Comparison of ENCODE assay signal across 22 cellular contexts in genomic region chr4:79598214-79598613, GRCh38.
A peak's percentile ranks its signal among the peaks of the same experiment; 100 is the strongest.
DNase-seq lines count a peak whose midpoint lies in the region; ATAC-seq and TF ChIP-seq lines count a peak whose summit lies in the region.
"Had no signal": no experiment of that assay in that cellular context is flagged by ENCODE, and none has a peak within 500 bp of the region (broad histone marks: within the 10 kb centered on the region; RNA-seq: fewer than 3 reads in every experiment).

No MANE protein-coding gene starts in this region.

- peak overlapping the region; percentile 64 for H3K27ac ChIP-seq in left ventricle myocardium inferior (replicated peaks)
- H3K27ac ChIP-seq in right cardiac atrium (ENCODE audit: low read length): no peak overlapping the region
- H3K27ac ChIP-seq in gastroesophageal sphincter: peak overlapping the region; percentile 84 to 99 (median 88)
- H3K27ac ChIP-seq: C4-2B, KMS-11 had no signal

- no peaks in the 10 kb centered on the region for H3K9me3 ChIP-seq in left ventricle myocardium inferior (replicated peaks)
- no peaks in the 10 kb centered on the region for H3K9me3 ChIP-seq in right cardiac atrium (ENCODE audit: control insufficient read depth, low read length)
- H3K9me3 ChIP-seq in gastroesophageal sphincter: no peaks in the 10 kb centered on the region
- H3K9me3 ChIP-seq: HAP-1 had no signal

- no peak overlapping the region for H3K4me3 Mint-ChIP-seq in stimulated activated memory B cell treated with anti-CD40 and anti-IgM and Interleukin-4, amounts not matched to agents 10 μg/mL and 1 μg/mL and 100 μg/mL, for 72 hours
- H3K4me3 Mint-ChIP-seq: GM23338 had no signal

- TF ChIP-seq CTCF in left ventricle myocardium inferior (IDR thresholded peaks at IDR 0.05; ENCODE audit: borderline replicate concordance) (no peak), gastroesophageal sphincter (IDR thresholded peaks at IDR 0.05) (no peak)

- ATAC-seq in right cardiac atrium: no peak
- ATAC-seq in gastroesophageal sphincter: no peak
- peak; percentile 56 for ATAC-seq in stimulated activated memory B cell treated with anti-CD40 and anti-IgM and Interleukin-4, amounts not matched to agents 10 μg/mL and 1 μg/mL and 100 μg/mL, for 72 hours
- no peak for ATAC-seq in GM19463 (IDR thresholded peaks at IDR 0.05; ENCODE audit: unreplicated experiment)
- ATAC-seq in GM21447 (IDR thresholded peaks at IDR 0.05; ENCODE audit: unreplicated experiment): no peak
- ATAC-seq: GM23338, Panc1, SK-N-SH treated with all-trans-retinoic acid at 6 μM for 48 hours had no signal

- TF ChIP-seq POLR2A in gastroesophageal sphincter (IDR thresholded peaks at IDR 0.05): no peak

- H3K27me3 ChIP-seq in left ventricle myocardium inferior (ENCODE audit: low read depth): no peaks in the 10 kb centered on the region
- H3K27me3 ChIP-seq in right cardiac atrium (ENCODE audit: control insufficient read depth, insufficient read depth): no peaks in the 10 kb centered on the region
- H3K27me3 ChIP-seq in gastroesophageal sphincter: no peaks in the 10 kb centered on the region

- H3K4me1 Mint-ChIP-seq in stimulated activated memory B cell treated with anti-CD40 and anti-IgM and Interleukin-4, amounts not matched to agents 10 μg/mL and 1 μg/mL and 100 μg/mL, for 72 hours: peaks cover 50% of the 10 kb centered on the region
- H3K4me1 Mint-ChIP-seq: GM23338 had no signal

- H3K9me3 Mint-ChIP-seq in stimulated activated memory B cell treated with anti-CD40 and anti-IgM and Interleukin-4, amounts not matched to agents 10 μg/mL and 1 μg/mL and 100 μg/mL, for 72 hours: peaks cover 15% of the 10 kb centered on the region
- H3K9me3 Mint-ChIP-seq: GM23338 had no signal

- TF ChIP-seq EP300 in gastroesophageal sphincter (IDR thresholded peaks at IDR 0.05): no peak

- no peaks in the 10 kb centered on the region for H3K27me3 Mint-ChIP-seq in stimulated activated memory B cell treated with anti-CD40 and anti-IgM and Interleukin-4, amounts not matched to agents 10 μg/mL and 1 μg/mL and 100 μg/mL, for 72 hours

- H3K4me1 ChIP-seq in left ventricle myocardium inferior: peaks cover 16% of the 10 kb centered on the region
- H3K4me1 ChIP-seq in right cardiac atrium (ENCODE audit: control insufficient read depth, insufficient read depth, low read length): no peaks in the 10 kb centered on the region
- peaks cover 5 to 38% (median 9%) of the 10 kb centered on the region in 3 donors for H3K4me1 ChIP-seq in gastroesophageal sphincter
- H3K4me1 ChIP-seq: HAP-1 had no signal

- WGBS in right cardiac atrium: 93% methylated on average over 2 of the region's 2 CpGs
- 87 to 97% methylated on average over 2 of the region's 2 CpGs for WGBS in gastroesophageal sphincter (ENCODE audit: low coverage in 1 of 2), 2 donors

- peaks cover 17% of the 10 kb centered on the region for H3K36me3 Mint-ChIP-seq in stimulated activated memory B cell treated with anti-CD40 and anti-IgM and Interleukin-4, amounts not matched to agents 10 μg/mL and 1 μg/mL and 100 μg/mL, for 72 hours

- H3K4me3 ChIP-seq in left ventricle myocardium inferior (no peak overlapping the region), right cardiac atrium (ENCODE audit: low read length) (no peak overlapping the region), gastroesophageal sphincter (no peak overlapping the region)
- H3K4me3 ChIP-seq: GM23338, HAP-1 had no signal

- no peak for DNase-seq in left ventricle myocardium inferior
- no peak for DNase-seq in right cardiac atrium
- no peak for DNase-seq in NCI-H1092 (lab: John Stamatoyannopoulos, UW)
- no peak for DNase-seq in hypothalamus (lab: John Stamatoyannopoulos, UW)
- DNase-seq: AML-193, DMS79, NCI-H1105, NCI-H2081, NCI-H2171, NCI-H345, NCI-H774, SIG-M5 had no signal

- H3K36me3 ChIP-seq in left ventricle myocardium inferior (no peaks in the 10 kb centered on the region), gastroesophageal sphincter (no peaks in the 10 kb centered on the region)
- H3K36me3 ChIP-seq: HAP-1 had no signal

- peak overlapping the region; percentile 62 for H3K27ac Mint-ChIP-seq in stimulated activated memory B cell treated with anti-CD40 and anti-IgM and Interleukin-4, amounts not matched to agents 10 μg/mL and 1 μg/mL and 100 μg/mL, for 72 hours
- H3K27ac Mint-ChIP-seq: GM23338 had no signal

- intact Hi-C loops in left ventricle myocardium inferior (cut with micrococcal nuclease) (no loop called here), right cardiac atrium (cut with DNase I) (no loop called here)
